In genomic region chr12:738712-739111, GRCh38 we compare ENCODE assay signal across 17 cellular contexts. TPM values are rescaled to one million over a fixed set of nuclear protein-coding genes. Genes with fewer than 3 reads are reported as not detected.
A peak's percentile ranks its signal among the peaks of the same experiment; 100 is the strongest.
DNase-seq lines count a peak whose midpoint lies in the region; ATAC-seq, FAIRE-seq and TF ChIP-seq lines count a peak whose summit lies in the region.
"Had no signal": no experiment of that assay in that cellular context is flagged by ENCODE, and none has a peak within 500 bp of the region (broad histone marks: within the 10 kb centered on the region; RNA-seq: fewer than 3 reads in every experiment).

No MANE protein-coding gene starts in this region.

- H3K79me2 ChIP-seq in K562 (ENCODE audit: control insufficient read depth, insufficient read depth, low read length) (no peaks in the 10 kb centered on the region), mesendoderm (ENCODE audit: control insufficient read depth, insufficient read depth, low read length) (no peaks in the 10 kb centered on the region)

- TF ChIP-seq POLR2A in K562 (conservative IDR thresholded peaks at IDR 0.05) (no peak), lower leg skin (IDR thresholded peaks at IDR 0.05) (no peak)

- H4K5ac ChIP-seq in mesendoderm (ENCODE audit: low read length): no peak overlapping the region

- H4K20me1 ChIP-seq in K562 (replicated peaks; ENCODE audit: control insufficient read depth, insufficient read depth, low read length): no peaks in the 10 kb centered on the region

- TF ChIP-seq RAD21 in K562 (CRISPR knock-in tag; conservative IDR thresholded peaks at IDR 0.05 in 1 of 2, IDR thresholded peaks at IDR 0.05 in 1 of 2): no peak

- no peak overlapping the region for H2AK5ac ChIP-seq in mesendoderm (ENCODE audit: low read length)

- intact Hi-C loops in left ventricle myocardium superior (cut with micrococcal nuclease) (no loop called here), Right ventricle myocardium inferior (cut with DNase I) (no loop called here), K562 (cut with micrococcal nuclease) (no loop called here), colonic mucosa (cut with DNase I) (no loop called here), lower leg skin (cut with DNase I; ENCODE audit: low total_unique reads) (no loop called here)

- H3K9ac ChIP-seq in K562 (ENCODE audit: insufficient read depth in 1 of 2, low read depth in 2 of 2, low read length in 2 of 2) (no peak overlapping the region), mesendoderm (ENCODE audit: low read length) (no peak overlapping the region), colonic mucosa (ENCODE audit: low read depth in 2 of 2, low read length in 2 of 2) (no peak overlapping the region)

- no peak overlapping the region for H2BK15ac ChIP-seq in mesendoderm (replicated peaks; ENCODE audit: low read depth)

- H3K4me2 ChIP-seq in K562 (ENCODE audit: insufficient read depth, low read length) (no peak overlapping the region), mesendoderm (ENCODE audit: low read length) (no peak overlapping the region)
- H3K4me2 ChIP-seq: A549, PC-9 had no signal

- no peak overlapping the region for H2BK5ac ChIP-seq in mesendoderm (ENCODE audit: low read length)

- no peaks in the 10 kb centered on the region for H3K9me1 ChIP-seq in K562 (ENCODE audit: control insufficient read depth, insufficient read depth, low read length)

- no TSS peak for BruUV-seq in K562 (replicated peaks; lab: Mats Ljungman, UMichigan)

- H3K4ac ChIP-seq in mesendoderm (ENCODE audit: low read depth, low read length): no peak overlapping the region

- no peaks in the 10 kb centered on the region for H3K79me1 ChIP-seq in mesendoderm (ENCODE audit: low read length)

- in situ Hi-C loops in K562 (cut with MboI): no loop called here

- POLR2A ChIA-PET in K562 (lab: Yijun Ruan, JAX): interaction anchor here (0.6 to 1.2 kb wide), 4 partner anchors 10 to 345 kb away, joined by 3 to 6 read pairs (median 3); no protein-coding TSS in a partner anchor

- DNase-seq in left ventricle myocardium superior: no peak
- DNase-seq in Right ventricle myocardium inferior (ENCODE audit: missing footprints): no peak
- DNase-seq in K562 (ENCODE audit: extremely low read depth in 1 of 4, low spot score in 3 of 4): no peak
- DNase-seq in mesendoderm: no peak
- no peak for DNase-seq in colonic mucosa
- DNase-seq in H7: no peak
- DNase-seq in lower leg skin (ENCODE audit: low spot score in 2 of 2): no peak
- DNase-seq: GDM1, MM.1S, NCI-H1092 treated with DMSO at 0.1 percent for 48 hours, NCI-H2081 treated with DMSO at 0.1 percent for 48 hours, NCI-H510A, NCI-H774, PC-9 had no signal

- H3K18ac ChIP-seq in mesendoderm (ENCODE audit: low read length): no peak overlapping the region

- CTCF ChIA-PET in K562 (lab: Yijun Ruan, JAX; ENCODE audit: low intra/inter-chr PET ratio): no interaction called here

- no peaks in the 10 kb centered on the region for H3K27me3 ChIP-seq in K562 (ENCODE audit: control insufficient read depth in 2 of 2, insufficient read depth in 2 of 2, low read length in 2 of 2)
- no peaks in the 10 kb centered on the region for H3K27me3 ChIP-seq in mesendoderm (ENCODE audit: insufficient read depth, low read length, poor library complexity)
- no peaks in the 10 kb centered on the region for H3K27me3 ChIP-seq in colonic mucosa
- H3K27me3 ChIP-seq in H7 (ENCODE audit: control insufficient read depth, insufficient read depth, low read length): no peaks in the 10 kb centered on the region

- TF ChIP-seq EP300 in K562 (IDR thresholded peaks at IDR 0.05; ENCODE audit: low read length): no peak

- 50% methylated on average over 2 of the region's 2 CpGs for WGBS in K562 (ENCODE audit: insufficient coverage, low coverage, missing lambda C conversion rate)
- no CpG with 5 or more reads among the region's 2 CpGs for WGBS in mesendoderm (ENCODE audit: extremely low coverage, insufficient coverage, low lambda C conversion rate)
- 58 to 62% methylated on average over 2 of the region's 2 CpGs for WGBS in lower leg skin, 2 donors

- no peak overlapping the region for H3K27ac ChIP-seq in K562 (ENCODE audit: extremely low read depth, low read depth, low read length)
- H3K27ac ChIP-seq in mesendoderm (ENCODE audit: low read depth, low read length): no peak overlapping the region
- no peak overlapping the region for H3K27ac ChIP-seq in colonic mucosa
- H3K27ac ChIP-seq: A549, C4-2B, PC-9 had no signal

- H3K9me3 ChIP-seq in K562 (replicated peaks; ENCODE audit: control insufficient read depth, insufficient read depth, low read depth, low read length) (no peaks in the 10 kb centered on the region), colonic mucosa (no peaks in the 10 kb centered on the region)
- H3K9me3 ChIP-seq: A549 had no signal

- ATAC-seq in left ventricle myocardium superior (peak; percentile 27), Right ventricle myocardium inferior (no peak), K562 (no peak)
- ATAC-seq: A549 had no signal

- FAIRE-seq in K562 (lab: Jason Lieb, UNC): no peak
- FAIRE-seq: A549, H54 had no signal

- TF ChIP-seq CTCF in K562 (IDR thresholded peaks at IDR 0.05 in 2 of 3, conservative IDR thresholded peaks at IDR 0.05 in 1 of 3; ENCODE audit: insufficient read depth in 2 of 3, low read depth in 1 of 3, low read length in 3 of 3) (no peak), colonic mucosa (IDR thresholded peaks at IDR 0.05) (no peak), lower leg skin (IDR thresholded peaks at IDR 0.05) (no peak)

- peak overlapping the region; percentile 39; the same call in 1 of the 2 replicates for H2AFZ ChIP-seq in K562 (ENCODE audit: low read depth, low read length)
- H2AFZ ChIP-seq: PC-9 had no signal

- H2BK120ac ChIP-seq in mesendoderm (ENCODE audit: low read depth, low read length): no peak overlapping the region

- peak overlapping the region; percentile 76 for H4K8ac ChIP-seq in mesendoderm (ENCODE audit: low read depth, low read length)

- H3K4me3 ChIP-seq in K562 (no peak overlapping the region), mesendoderm (ENCODE audit: low read length) (no peak overlapping the region), colonic mucosa (no peak overlapping the region), H7 (ENCODE audit: insufficient read depth, low read depth, low read length) (no peak overlapping the region), lower leg skin (ENCODE audit: low read depth, poor library complexity, severe bottlenecking) (no peak overlapping the region)
- H3K4me3 ChIP-seq: A549, PC-9 had no signal

- H3K36me3 ChIP-seq in K562 (ENCODE audit: control insufficient read depth, insufficient read depth, low read length) (no peaks in the 10 kb centered on the region), mesendoderm (ENCODE audit: control insufficient read depth, insufficient read depth, low read length) (no peaks in the 10 kb centered on the region), colonic mucosa (no peaks in the 10 kb centered on the region), H7 (replicated peaks; ENCODE audit: control insufficient read depth, insufficient read depth, low read length) (no peaks in the 10 kb centered on the region)

- H3K23ac ChIP-seq in mesendoderm (ENCODE audit: low read length): no peak overlapping the region

- no peak overlapping the region for H3K56ac ChIP-seq in mesendoderm (ENCODE audit: low read length)

- no peaks in the 10 kb centered on the region for H3K4me1 ChIP-seq in K562 (replicated peaks in 1 of 2; ENCODE audit: control insufficient read depth in 2 of 2, insufficient read depth in 2 of 2, low read length in 2 of 2)
- H3K4me1 ChIP-seq in mesendoderm (ENCODE audit: control insufficient read depth, low read depth, low read length): peaks cover 3% of the 10 kb centered on the region
- no peaks in the 10 kb centered on the region for H3K4me1 ChIP-seq in colonic mucosa
- H3K4me1 ChIP-seq: A549 had no signal

TF ChIP-seq in K562, 482 proteins besides CTCF, POLR2A, EP300 and RAD21:
- TF ChIP-seq ID3 (CRISPR knock-in tag; IDR thresholded peaks at IDR 0.05): no peak
- peak; percentile 81 for TF ChIP-seq ID3 (tag; IDR thresholded peaks at IDR 0.05)
- no peak for TF ChIP-seq HDAC1 (IDR thresholded peaks at IDR 0.05)
TF ChIP-seq in K562: peak in this region for 1.

RNA-seq across cellular contexts. Expression of gene WNK1, which starts 13.7 kb away (rescaled TPM):
- total RNA-seq in left ventricle myocardium superior: 333 TPM
- 284 TPM for total RNA-seq in Right ventricle myocardium inferior
- 107 and 268 TPM in 2 replicates for total RNA-seq in K562 (2011; cell fraction: chromatin; rRNA removed; ENCODE audit: low replicate concordance)
- total RNA-seq in K562 (2011; cell fraction: nucleolus; rRNA removed): 59.2 and 97.8 TPM in 2 replicates
- total RNA-seq in K562 (2011; cell fraction: nucleoplasm; rRNA removed): 150 and 213 TPM in 2 replicates
- total RNA-seq in K562 (2014; rRNA removed): 21.4 and 24.7 TPM in 2 replicates
- 32.5 and 33.3 TPM in 2 replicates for total RNA-seq in K562 (2014; rRNA removed; fragmentation: Illumina TruSeq; extraction: Trizol)
- 32.0 and 37.2 TPM in 2 replicates for total RNA-seq in K562 (2015; rRNA removed; fragmentation: Illumina TruSeq; extraction: Trizol)
- total RNA-seq in K562 (2021): 59.1 and 73.9 TPM in 2 replicates
- polyA plus RNA-seq in K562 (2011; rRNA removed): 30.8 and 31.0 TPM in 2 replicates
- 46.3 and 55.3 TPM in 2 replicates for polyA plus RNA-seq in K562 (2011; cell fraction: cytosol; rRNA removed)
- polyA plus RNA-seq in K562 (2011; cell fraction: nucleus; rRNA removed): 48.7 and 67.8 TPM in 2 replicates
- 48.1 and 51.9 TPM in 2 replicates for polyA plus RNA-seq in K562 (2012)
- polyA plus RNA-seq in K562 (2014; fragmentation: Illumina TruSeq; extraction: Trizol): 62.6 and 66.0 TPM in 2 replicates
- polyA plus RNA-seq in K562 (2014; fragmentation: Nextera tagmentation; extraction: Ambion mirVana): 10 to 100 TPM in 1 of 2 experiments, 1 to 10 TPM in 1; 4.3 to 13.2 TPM
- polyA plus RNA-seq in K562 (2014; rRNA removed): 27.2 and 30.8 TPM in 2 replicates
- 109 and 110 TPM in 2 replicates for polyA minus RNA-seq in K562 (2011; rRNA and poly(A)+ RNA removed)
- polyA minus RNA-seq in K562 (2011; cell fraction: cytosol; rRNA and poly(A)+ RNA removed): 116 and 128 TPM in 2 replicates
- polyA minus RNA-seq in K562 (2011; cell fraction: nucleus; rRNA and poly(A)+ RNA removed): 73.6 and 96.6 TPM in 2 replicates
- 61.9 TPM for polyA plus RNA-seq in mesendoderm (2013, experiment 1 of 2)
- polyA plus RNA-seq in mesendoderm (2013, experiment 2 of 2): 59.9 TPM
- 10 to 100 TPM; 81.8 to 85.8 TPM for total RNA-seq in colonic mucosa
- 72.7 and 79.3 TPM in 2 replicates for total RNA-seq in H7 (2014; rRNA removed; shearing (Covaris generic))
- 100 to 1,000 TPM; 273 to 518 (median 346) TPM for total RNA-seq in lower leg skin
